Comparison of ENCODE assay signal across 16 cellular contexts in the genomic region with DNA sequence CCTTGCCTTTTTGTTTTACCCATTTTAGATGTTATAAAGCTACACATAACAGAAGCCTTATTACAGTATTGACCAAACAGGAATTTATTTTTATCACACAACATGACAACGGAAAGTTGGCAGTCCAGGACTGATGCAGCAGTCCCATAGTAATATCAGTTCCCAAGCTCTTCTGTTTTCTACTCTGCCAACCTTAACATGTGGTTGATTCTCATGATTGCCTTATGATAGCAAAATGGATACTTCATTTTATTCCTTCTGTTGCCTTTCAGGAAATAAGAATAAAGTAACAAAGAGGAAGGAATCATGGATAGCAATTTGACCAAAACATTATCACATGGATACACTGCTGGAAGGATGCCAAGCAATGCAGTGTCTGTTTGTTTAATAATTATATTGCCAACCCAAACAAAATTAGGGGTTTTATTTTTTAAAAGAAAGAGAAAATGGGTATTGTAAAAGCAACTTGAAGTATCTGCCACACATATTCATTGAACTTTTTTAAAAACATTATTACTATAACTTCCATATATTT.
"Had no signal": no experiment of that assay in that cellular context is flagged by ENCODE, and none has a peak within 500 bp of the region (broad histone marks: within the 10 kb centered on the region; RNA-seq: fewer than 3 reads in every experiment).

No MANE protein-coding gene starts in this region.

- H3K36me3 ChIP-seq: lower lobe of right lung, right atrium auricular region, stomach, thoracic aorta had no signal

- H3K4me3 ChIP-seq: lower lobe of right lung, right atrium auricular region, stomach, thoracic aorta had no signal

- H3K9me3 ChIP-seq: lower lobe of right lung, right atrium auricular region, thoracic aorta had no signal

- ATAC-seq: activated T-helper 17 cell treated with anti-CD3 and anti-CD28 coated beads, Interleukin-2, amount 50 U/mL, for 72 hours; lower lobe of right lung had no signal

- DNase-seq: activated CD4-positive, alpha-beta T cell treated with anti-CD3 and anti-CD28 coated beads, Interleukin-2, amount 50 U/mL, for 1 hour; activated naive CD4-positive, alpha-beta T cell treated with anti-CD3 and anti-CD28 coated beads, Interleukin-2, amount 50 U/mL, for 16 hours; activated T-cell treated with anti-CD3 and anti-CD28 coated beads for 4 hours; central memory CD4-positive, alpha-beta T cell; cortex of kidney; effector CD8-positive, alpha-beta T cell; hippocampal formation; lower lobe of right lung; midbrain; small intestine; stomach had no signal

- H3K9me3 Mint-ChIP-seq: activated T-helper 17 cell treated with anti-CD3 and anti-CD28 coated beads, Interleukin-2, amount 50 U/mL, for 72 hours had no signal

- H3K4me1 ChIP-seq: lower lobe of right lung, parathyroid adenoma, right atrium auricular region, stomach had no signal

- H3K79me2 ChIP-seq: parathyroid adenoma had no signal

- H3K9ac ChIP-seq: parathyroid adenoma had no signal

- H3K27ac Mint-ChIP-seq: activated T-helper 17 cell treated with anti-CD3 and anti-CD28 coated beads, Interleukin-2, amount 50 U/mL, for 72 hours had no signal

- H3K4me3 Mint-ChIP-seq: activated T-helper 17 cell treated with anti-CD3 and anti-CD28 coated beads, Interleukin-2, amount 50 U/mL, for 72 hours had no signal

- H3K27me3 ChIP-seq: right atrium auricular region, stomach had no signal

- H3K27me3 Mint-ChIP-seq: activated T-helper 17 cell treated with anti-CD3 and anti-CD28 coated beads, Interleukin-2, amount 50 U/mL, for 72 hours had no signal

- H2AFZ ChIP-seq: parathyroid adenoma had no signal

- H3K27ac ChIP-seq: epithelial cell of prostate, lower lobe of right lung, parathyroid adenoma, right atrium auricular region, stomach, thoracic aorta had no signal

- H3K4me1 Mint-ChIP-seq: activated T-helper 17 cell treated with anti-CD3 and anti-CD28 coated beads, Interleukin-2, amount 50 U/mL, for 72 hours had no signal
